In the genomic region with DNA sequence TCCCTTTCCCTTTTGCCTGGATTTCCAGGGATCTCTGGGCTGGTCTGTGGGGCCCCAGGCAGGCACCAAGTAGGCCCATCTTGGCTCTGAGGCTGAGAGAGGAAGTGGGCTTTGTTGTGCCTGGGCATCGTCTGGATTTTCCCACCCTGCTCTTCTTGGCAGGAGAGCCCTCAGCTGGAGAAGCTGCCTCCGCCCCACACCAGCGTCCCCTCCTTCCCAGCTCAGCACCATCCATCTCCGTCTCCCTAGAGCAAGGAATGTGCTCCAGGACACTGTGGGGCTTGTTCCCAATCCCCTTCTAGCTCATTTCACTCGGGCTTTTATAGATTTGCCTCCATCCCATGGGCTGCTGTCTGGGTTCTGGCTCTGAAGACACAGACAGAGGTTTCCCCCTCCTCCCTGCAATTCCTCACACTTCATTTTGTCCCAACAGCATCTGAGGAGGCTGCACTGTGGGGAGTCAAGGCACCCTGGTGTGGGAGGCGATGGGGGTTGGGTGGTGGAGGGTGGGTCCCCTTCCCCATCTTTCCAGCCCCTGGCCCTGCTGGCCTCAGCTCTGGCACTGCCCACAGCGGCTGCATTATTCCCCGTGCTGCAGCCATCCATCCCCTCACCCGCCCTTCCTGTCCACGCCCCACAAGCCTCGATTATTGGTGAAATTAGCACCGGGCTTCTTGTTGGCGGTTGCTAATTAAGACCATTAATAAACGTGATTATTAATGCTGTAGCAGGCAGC, we compare ENCODE assay signal across 20 cellular contexts. TPM values are rescaled to one million over a fixed set of nuclear protein-coding genes. Genes with fewer than 3 reads are reported as not detected.
DNase-seq lines count a peak whose midpoint lies in the region; ATAC-seq, FAIRE-seq and TF ChIP-seq lines count a peak whose summit lies in the region.
"Had no signal": no experiment of that assay in that cellular context is flagged by ENCODE, and none has a peak within 500 bp of the region (broad histone marks: within the 10 kb centered on the region; RNA-seq: fewer than 3 reads in every experiment).

No MANE protein-coding gene starts in this region.

- H2BK5ac ChIP-seq in neuronal stem cell (ENCODE audit: low read length), result peak overlapping the region; percentile 68

- CTCF ChIA-PET in HepG2 (lab: Yijun Ruan, JAX; ENCODE audit: low intra/inter-chr PET ratio, low total read pairs) (no interaction called here), mammary epithelial cell (lab: Charles Lee; ENCODE audit: low non-redundant PET) (no interaction called here)

- in situ Hi-C loops in HepG2 (cut with HindIII; ENCODE audit: extremely low pct_ligation_motif_present, low pct_unique_long_range_greater_than_20kb), result no loop called here
- in situ Hi-C loops in mammary epithelial cell (cut with MboI; ENCODE audit: low sequenced_read_pairs in 2 of 2), result no loop called here

- no peak overlapping the region for H3K4ac ChIP-seq in neuronal stem cell (ENCODE audit: low read length)

- H3K4me1 Mint-ChIP-seq in endodermal cell, result peaks cover 26% of the 10 kb centered on the region

- dilution Hi-C loops in mammary epithelial cell (cut with HindIII; ENCODE audit: low sequenced_read_pairs), result no loop called here

- POLR2A ChIA-PET in HepG2 (lab: Yijun Ruan, JAX), result no interaction called here

- 29% methylated on average over 14 of the region's 14 CpGs for WGBS in HepG2 (ENCODE audit: low lambda C conversion rate)
- WGBS in right lobe of liver (ENCODE audit: insufficient coverage, low coverage, low lambda C conversion rate, missing lambda C conversion rate), result 50% methylated on average over 7 of the region's 14 CpGs
- 68 to 69% methylated on average over 6 to 13 of the region's 14 CpGs for WGBS in endodermal cell (ENCODE audit: insufficient coverage in 1 of 2, insufficient read length in 1 of 2), 2 experiments
- no CpG with 5 or more reads among the region's 14 CpGs for WGBS in neuronal stem cell (ENCODE audit: extremely low coverage in 2 of 2, insufficient read length in 2 of 2, insufficient replicate concordance in 1 of 2), 2 donors
- 50% methylated on average over 10 of the region's 14 CpGs for WGBS in mammary epithelial cell (ENCODE audit: low coverage, missing lambda C conversion rate)

- H3K27me3 Mint-ChIP-seq in endodermal cell (ENCODE audit: insufficient read depth), result peaks cover 81% of the 10 kb centered on the region

- peak overlapping the region; percentile 91 for H3K18ac ChIP-seq in neuronal stem cell (ENCODE audit: low read length)

- H3K36me3 ChIP-seq in HepG2 (replicated peaks in 1 of 2; ENCODE audit: control insufficient read depth in 1 of 2, insufficient read depth in 2 of 2, low read length in 2 of 2) (no peaks in the 10 kb centered on the region), right lobe of liver (no peaks in the 10 kb centered on the region), endodermal cell (ENCODE audit: control insufficient read depth, insufficient read depth, low read length) (no peaks in the 10 kb centered on the region), neuronal stem cell (replicated peaks in 1 of 2; ENCODE audit: control insufficient read depth in 2 of 2, insufficient read depth in 2 of 2, low read length in 2 of 2) (no peaks in the 10 kb centered on the region), mammary epithelial cell (ENCODE audit: insufficient read depth, low read length) (no peaks in the 10 kb centered on the region)

- BruUV-seq in HepG2 (replicated peaks; lab: Mats Ljungman, UMichigan) (no TSS peak), mammary epithelial cell (replicated peaks; lab: Mats Ljungman, UMichigan) (no TSS peak)

- H2BK120ac ChIP-seq in neuronal stem cell (ENCODE audit: low read depth, low read length), result peak overlapping the region; percentile 29

- peak overlapping the region; percentile 81 for H2BK15ac ChIP-seq in neuronal stem cell (ENCODE audit: low read length)

- no peak for FAIRE-seq in HepG2 (lab: Jason Lieb, UNC)
- FAIRE-seq: A204.1, GM12892, GM19239, HTR-8/SVneo had no signal

- intact Hi-C loops in HepG2 (cut with micrococcal nuclease; ENCODE audit: unreplicated experiment), result no loop called here
- intact Hi-C loops in right lobe of liver (cut with DNase I), result no loop called here
- intact Hi-C loops in mammary epithelial cell (cut with micrococcal nuclease), result no loop called here

- no peak overlapping the region for H3K23ac ChIP-seq in neuronal stem cell (ENCODE audit: low read depth, low read length, poor library complexity)

- H2BK12ac ChIP-seq in neuronal stem cell (ENCODE audit: low read length), result no peak overlapping the region

- H3K9me3 Mint-ChIP-seq in endodermal cell, result no peaks in the 10 kb centered on the region
- H3K9me3 Mint-ChIP-seq: CD4-positive, CD25-positive, alpha-beta regulatory T cell had no signal

- peak overlapping the region; percentile 86 for H2AK5ac ChIP-seq in neuronal stem cell (ENCODE audit: low read depth, low read length)

- H3K79me1 ChIP-seq in neuronal stem cell (ENCODE audit: low read depth, low read length), result peaks cover 2% of the 10 kb centered on the region

- H2AFZ ChIP-seq in HepG2 (ENCODE audit: low read length) (no peak overlapping the region), neuronal stem cell (ENCODE audit: low read length) (no peak overlapping the region), mammary epithelial cell (ENCODE audit: low read depth, low read length) (no peak overlapping the region)
- H2AFZ ChIP-seq: GM23248, PC-9 had no signal

- H3K79me2 ChIP-seq in HepG2 (ENCODE audit: insufficient read depth, low read length) (no peaks in the 10 kb centered on the region), mammary epithelial cell (ENCODE audit: insufficient read depth, low read length) (no peaks in the 10 kb centered on the region)

- no peak overlapping the region for H4K8ac ChIP-seq in neuronal stem cell (ENCODE audit: low read depth, low read length)

- no peak overlapping the region for H3K4me3 Mint-ChIP-seq in endodermal cell
- H3K4me3 Mint-ChIP-seq: CD4-positive, CD25-positive, alpha-beta regulatory T cell had no signal

- H3K36me3 Mint-ChIP-seq in endodermal cell (ENCODE audit: low read depth), result no peaks in the 10 kb centered on the region
- H3K36me3 Mint-ChIP-seq: CD4-positive, CD25-positive, alpha-beta regulatory T cell had no signal

- H3K9ac ChIP-seq in HepG2 (ENCODE audit: insufficient read depth, low read depth, low read length) (no peak overlapping the region), endodermal cell (ENCODE audit: extremely low read depth, low read length, poor library complexity, severe bottlenecking) (no peak overlapping the region), neuronal stem cell (ENCODE audit: low read depth, low read length, poor library complexity) (peak overlapping the region; percentile 9), mammary epithelial cell (ENCODE audit: insufficient read depth, low read length) (no peak overlapping the region)
- H3K9ac ChIP-seq: GM23248 had no signal

- H3K27me3 ChIP-seq in HepG2 (ENCODE audit: control insufficient read depth in 1 of 2, insufficient read depth in 2 of 2, low read length in 2 of 2), result peaks cover 11 to 49% of the 10 kb centered on the region in 2 experiments; a peak in 4 of 5 replicates
- no peaks in the 10 kb centered on the region for H3K27me3 ChIP-seq in right lobe of liver
- peaks cover 71% of the 10 kb centered on the region for H3K27me3 ChIP-seq in endodermal cell (ENCODE audit: control insufficient read depth, insufficient read depth, low read length, poor library complexity, severe bottlenecking)
- peaks cover 8 to 89% (median 63%) of the 10 kb centered on the region in 3 experiments for H3K27me3 ChIP-seq in neuronal stem cell (ENCODE audit: control insufficient read depth in 3 of 3, insufficient read depth in 3 of 3, low read depth in 1 of 3, low read length in 3 of 3)
- peaks cover 6% of the 10 kb centered on the region for H3K27me3 ChIP-seq in mammary epithelial cell (ENCODE audit: insufficient read depth, low read length)

- no peak overlapping the region for H3K14ac ChIP-seq in neuronal stem cell (ENCODE audit: low read length)

- H4K20me1 ChIP-seq in HepG2 (ENCODE audit: insufficient read depth, low read length), result no peaks in the 10 kb centered on the region
- H4K20me1 ChIP-seq in mammary epithelial cell (ENCODE audit: insufficient read depth, low read length), result no peaks in the 10 kb centered on the region

- H3K4me2 ChIP-seq in HepG2 (ENCODE audit: low read depth, low read length) (no peak overlapping the region), neuronal stem cell (ENCODE audit: insufficient read depth, low read length, poor library complexity, severe bottlenecking) (no peak overlapping the region), mammary epithelial cell (ENCODE audit: insufficient read depth, low read depth, low read length) (no peak overlapping the region)
- H3K4me2 ChIP-seq: PC-9 had no signal

- no peak overlapping the region for H4K91ac ChIP-seq in neuronal stem cell (ENCODE audit: low read depth, low read length, poor library complexity)

- no peak for TF ChIP-seq POLR2A in HepG2 (IDR thresholded peaks at IDR 0.05; ENCODE audit: insufficient read depth in 1 of 2, low read depth in 2 of 2, low read length in 2 of 2)
- TF ChIP-seq POLR2A in right lobe of liver (IDR thresholded peaks at IDR 0.05), result no peak

- H3K9me3 ChIP-seq in HepG2 (ENCODE audit: low read length) (no peaks in the 10 kb centered on the region), right lobe of liver (no peaks in the 10 kb centered on the region), endodermal cell (ENCODE audit: control insufficient read depth, low read length) (no peaks in the 10 kb centered on the region), neuronal stem cell (replicated peaks in 1 of 2; ENCODE audit: control insufficient read depth in 2 of 2, insufficient read depth in 1 of 2, low read depth in 1 of 2, low read length in 2 of 2) (peaks cover 0 to 2% of the 10 kb centered on the region in 2 donors), mammary epithelial cell (replicated peaks; ENCODE audit: insufficient read depth, low read length) (no peaks in the 10 kb centered on the region)

- ATAC-seq in HepG2 (peak; percentile 4), right lobe of liver (no peak), GM19395 (IDR thresholded peaks at IDR 0.05; ENCODE audit: unreplicated experiment) (no peak)

- H3K4me1 ChIP-seq in HepG2 (ENCODE audit: insufficient read depth, low read length) (peaks cover 44% of the 10 kb centered on the region), right lobe of liver (no peaks in the 10 kb centered on the region), endodermal cell (ENCODE audit: control insufficient read depth, insufficient read depth, low read length) (peaks cover 7% of the 10 kb centered on the region), neuronal stem cell (ENCODE audit: control insufficient read depth in 2 of 2, insufficient read depth in 1 of 2, low read depth in 1 of 2, low read length in 2 of 2) (peaks cover 23 to 56% of the 10 kb centered on the region in 2 donors), mammary epithelial cell (ENCODE audit: insufficient read depth, low read length) (peaks cover 4% of the 10 kb centered on the region)

- H3K27ac ChIP-seq in HepG2 (ENCODE audit: extremely low read length, insufficient read depth, low read length) (no peak overlapping the region), right lobe of liver (no peak overlapping the region), endodermal cell (ENCODE audit: low read depth, low read length) (peak overlapping the region; percentile 70), neuronal stem cell (replicated peaks; ENCODE audit: low read length) (no peak overlapping the region), mammary epithelial cell (ENCODE audit: insufficient read depth, low read depth, low read length) (no peak overlapping the region)
- H3K27ac ChIP-seq: GM23248, PC-9, SK-N-MC had no signal

- no peak for TF ChIP-seq RAD21 in HepG2 (CRISPR knock-in tag; IDR thresholded peaks at IDR 0.05)

- DNase-seq in HepG2 (ENCODE audit: low spot score) (no peak), right lobe of liver (no peak), endodermal cell (no peak), neuronal stem cell (ENCODE audit: low spot score) (no peak), mammary epithelial cell (no peak), NAMALWA (ENCODE audit: low spot score) (no peak)
- no peak for DNase-seq in activated CD4-positive, alpha-beta T cell treated with anti-CD3 and anti-CD28 coated beads for 1 hour
- DNase-seq: Calu3; CD4-positive, CD25-positive, alpha-beta regulatory T cell; DMS79; GDM1; GM23248; NCI-H1694 treated with DMSO at 0.1 percent for 48 hours; PC-9 had no signal

- TF ChIP-seq CTCF in HepG2 (CRISPR knock-in tag; IDR thresholded peaks at IDR 0.05) (no peak), right lobe of liver (IDR thresholded peaks at IDR 0.05) (no peak), endodermal cell (conservative IDR thresholded peaks at IDR 0.05) (no peak), mammary epithelial cell (conservative IDR thresholded peaks at IDR 0.05 in 1 of 2, IDR thresholded peaks at IDR 0.05 in 1 of 2; ENCODE audit: extremely low read depth in 1 of 2, insufficient read depth in 1 of 2, low read depth in 1 of 2, low read length in 2 of 2) (no peak)

- H3K4me3 ChIP-seq in HepG2 (replicated peaks in 1 of 3; ENCODE audit: insufficient read depth in 1 of 3, low read depth in 2 of 3, low read length in 3 of 3), result no peak overlapping the region
- H3K4me3 ChIP-seq in right lobe of liver, result no peak overlapping the region
- no peak overlapping the region for H3K4me3 ChIP-seq in endodermal cell (ENCODE audit: low read length)
- no peak overlapping the region for H3K4me3 ChIP-seq in neuronal stem cell (ENCODE audit: low read length in 2 of 2)
- H3K4me3 ChIP-seq in mammary epithelial cell (replicated peaks in 1 of 3; ENCODE audit: insufficient read depth in 1 of 3, low read depth in 2 of 3, low read length in 3 of 3), result no peak overlapping the region
- H3K4me3 ChIP-seq: GM23248, PC-9, SK-N-MC had no signal

- no peak overlapping the region for H3K27ac Mint-ChIP-seq in endodermal cell
- H3K27ac Mint-ChIP-seq: CD4-positive, CD25-positive, alpha-beta regulatory T cell had no signal

- TF ChIP-seq EP300 in HepG2 (IDR thresholded peaks at IDR 0.05; ENCODE audit: low read depth in 2 of 2, low read length in 2 of 2) (no peak), HepG2 (CRISPR knock-in tag; IDR thresholded peaks at IDR 0.05; ENCODE audit: borderline replicate concordance) (no peak)

RNA-seq across cellular contexts. Expression of a gene that starts 21.6 kb away (rescaled TPM):
- total RNA-seq in HepG2 (2016; rRNA removed; fragmentation: Illumina TruSeq; extraction: Trizol) (19.9 and 73.5 TPM in 2 replicates), right lobe of liver (1 to 10 TPM in 2 of 6 experiments, under 1 TPM in 2, not detected in 2; 0.42 to 1.6 (median 1.1) TPM), endodermal cell (1 to 10 TPM; 3.9 to 4.0 TPM), mammary epithelial cell (not detected)
- 27.1 and 27.2 TPM in 2 replicates for total RNA-seq in HepG2 (2016; cell fraction: cytosol; rRNA removed; fragmentation: Illumina TruSeq; extraction: Trizol; ENCODE audit: low read depth)
- total RNA-seq in HepG2 (2016; cell fraction: insoluble cytoplasmic fraction; rRNA removed; fragmentation: Illumina TruSeq; extraction: Trizol), result 19.0 and 70.7 TPM in 2 replicates
- 28.4 and 29.7 TPM in 2 replicates for total RNA-seq in HepG2 (2016; cell fraction: membrane; rRNA removed; fragmentation: Illumina TruSeq; extraction: Trizol)
- 120 and 140 TPM in 2 replicates for total RNA-seq in HepG2 (2016; cell fraction: nucleus; rRNA removed; fragmentation: Illumina TruSeq; extraction: Trizol)
- polyA plus RNA-seq in HepG2 (2011; rRNA removed) (61.8 and 90.0 TPM in 2 replicates), mammary epithelial cell (not detected)
- 15.8 and 22.5 TPM in 2 replicates for polyA plus RNA-seq in HepG2 (2011; cell fraction: cytosol; rRNA removed)
- polyA plus RNA-seq in HepG2 (2011; cell fraction: nucleus; rRNA removed), result 518 and 570 TPM in 2 replicates
- 48.2 and 62.5 TPM in 2 replicates for polyA plus RNA-seq in HepG2 (2012)
- polyA plus RNA-seq in HepG2 (2016; cell fraction: cytosol; fragmentation: Illumina TruSeq; extraction: Trizol; ENCODE audit: low read depth), result 19.4 and 21.4 TPM in 2 replicates
- polyA plus RNA-seq in HepG2 (2016; cell fraction: insoluble cytoplasmic fraction; fragmentation: Illumina TruSeq; extraction: Trizol; ENCODE audit: low read depth), result 25.1 and 33.6 TPM in 2 replicates
- 30.5 and 32.9 TPM in 2 replicates for polyA plus RNA-seq in HepG2 (2016; cell fraction: membrane; fragmentation: Illumina TruSeq; extraction: Trizol; ENCODE audit: low read depth)
- polyA plus RNA-seq in HepG2 (2016; cell fraction: nucleus; fragmentation: Illumina TruSeq; extraction: Trizol; ENCODE audit: insufficient read depth, low read depth), result 499 and 532 TPM in 2 replicates
- 63.5 TPM in 1 of 2 replicates, not detected in the other for polyA minus RNA-seq in HepG2 (2011; rRNA and poly(A)+ RNA removed; ENCODE audit: low replicate concordance)
- 7.9 and 12.7 TPM in 2 replicates for polyA minus RNA-seq in HepG2 (2011; cell fraction: cytosol; rRNA and poly(A)+ RNA removed)
- 124 and 143 TPM in 2 replicates for polyA minus RNA-seq in HepG2 (2011; cell fraction: nucleus; rRNA and poly(A)+ RNA removed)
- 0.50 TPM for polyA plus RNA-seq in endodermal cell (2013, experiment 1 of 2)
- polyA plus RNA-seq in endodermal cell (2013, experiment 2 of 2), result 0.33 TPM
- polyA plus RNA-seq in neuronal stem cell (2013, experiment 1 of 2), result 0.03 TPM
- polyA plus RNA-seq in neuronal stem cell (2013, experiment 2 of 2), result 0.03 TPM
- not detected for polyA minus RNA-seq in mammary epithelial cell
- total RNA-seq: CD4-positive, CD25-positive, alpha-beta regulatory T cell; GM23248 had no signal
- polyA plus RNA-seq: CD4-positive, CD25-positive, alpha-beta regulatory T cell; GM23248 had no signal

RNA-seq across cellular contexts. Expression of a gene that starts 52.3 kb away (rescaled TPM):
- total RNA-seq in HepG2 (2016; rRNA removed; fragmentation: Illumina TruSeq; extraction: Trizol) (1.6 and 2.6 TPM in 2 replicates), right lobe of liver (1 to 10 TPM in 2 of 6 experiments, under 1 TPM in 2, not detected in 2; 0.37 to 1.1 (median 0.99) TPM), endodermal cell (1 to 10 TPM in 1 of 2 donors, under 1 TPM in 1; 0.62 to 1.6 TPM), mammary epithelial cell (not detected)
- total RNA-seq in HepG2 (2016; cell fraction: cytosol; rRNA removed; fragmentation: Illumina TruSeq; extraction: Trizol; ENCODE audit: low read depth), result 3.1 and 3.2 TPM in 2 replicates
- 1.7 and 2.4 TPM in 2 replicates for total RNA-seq in HepG2 (2016; cell fraction: insoluble cytoplasmic fraction; rRNA removed; fragmentation: Illumina TruSeq; extraction: Trizol)
- total RNA-seq in HepG2 (2016; cell fraction: membrane; rRNA removed; fragmentation: Illumina TruSeq; extraction: Trizol), result 1.8 and 4.6 TPM in 2 replicates
- total RNA-seq in HepG2 (2016; cell fraction: nucleus; rRNA removed; fragmentation: Illumina TruSeq; extraction: Trizol), result 1.3 and 1.8 TPM in 2 replicates
- polyA plus RNA-seq in HepG2 (2011; rRNA removed) (1.5 and 1.6 TPM in 2 replicates), mammary epithelial cell (1.1 TPM)
- 2.1 and 3.4 TPM in 2 replicates for polyA plus RNA-seq in HepG2 (2011; cell fraction: cytosol; rRNA removed)
- 0.64 and 1.1 TPM in 2 replicates for polyA plus RNA-seq in HepG2 (2011; cell fraction: nucleus; rRNA removed)
- 1.0 and 1.6 TPM in 2 replicates for polyA plus RNA-seq in HepG2 (2012)
- polyA plus RNA-seq in HepG2 (2016; cell fraction: cytosol; fragmentation: Illumina TruSeq; extraction: Trizol; ENCODE audit: low read depth), result 3.0 and 3.7 TPM in 2 replicates
- polyA plus RNA-seq in HepG2 (2016; cell fraction: insoluble cytoplasmic fraction; fragmentation: Illumina TruSeq; extraction: Trizol; ENCODE audit: low read depth), result 2.9 and 3.8 TPM in 2 replicates
- polyA plus RNA-seq in HepG2 (2016; cell fraction: membrane; fragmentation: Illumina TruSeq; extraction: Trizol; ENCODE audit: low read depth), result 3.6 and 4.2 TPM in 2 replicates
- polyA plus RNA-seq in HepG2 (2016; cell fraction: nucleus; fragmentation: Illumina TruSeq; extraction: Trizol; ENCODE audit: insufficient read depth, low read depth), result 1.3 TPM in 1 of 2 replicates, not detected in the other
- polyA minus RNA-seq in HepG2 (2011; rRNA and poly(A)+ RNA removed; ENCODE audit: low replicate concordance), result 0.88 and 2.1 TPM in 2 replicates
- not detected in 2 replicates for polyA minus RNA-seq in HepG2 (2011; cell fraction: cytosol; rRNA and poly(A)+ RNA removed)
- polyA minus RNA-seq in HepG2 (2011; cell fraction: nucleus; rRNA and poly(A)+ RNA removed), result 1.3 TPM in 1 of 2 replicates, not detected in the other
- polyA plus RNA-seq in endodermal cell (2013, experiment 1 of 2), result not detected
- polyA plus RNA-seq in endodermal cell (2013, experiment 2 of 2), result 1.2 TPM
- 0.52 TPM for polyA plus RNA-seq in neuronal stem cell (2013, experiment 1 of 2)
- polyA plus RNA-seq in neuronal stem cell (2013, experiment 2 of 2), result 0.66 TPM
- polyA minus RNA-seq in mammary epithelial cell, result not detected
- total RNA-seq: CD4-positive, CD25-positive, alpha-beta regulatory T cell; GM23248 had no signal

RNA-seq across cellular contexts. Expression of a gene that starts 52.5 kb away (rescaled TPM):
- 615 and 870 TPM in 2 replicates for total RNA-seq in HepG2 (2016; rRNA removed; fragmentation: Illumina TruSeq; extraction: Trizol)
- 207 and 214 TPM in 2 replicates for total RNA-seq in HepG2 (2016; cell fraction: cytosol; rRNA removed; fragmentation: Illumina TruSeq; extraction: Trizol; ENCODE audit: low read depth)
- total RNA-seq in HepG2 (2016; cell fraction: insoluble cytoplasmic fraction; rRNA removed; fragmentation: Illumina TruSeq; extraction: Trizol), result 624 and 897 TPM in 2 replicates
- 301 and 320 TPM in 2 replicates for total RNA-seq in HepG2 (2016; cell fraction: membrane; rRNA removed; fragmentation: Illumina TruSeq; extraction: Trizol)
- 255 and 260 TPM in 2 replicates for total RNA-seq in HepG2 (2016; cell fraction: nucleus; rRNA removed; fragmentation: Illumina TruSeq; extraction: Trizol)
- 301 and 319 TPM in 2 replicates for polyA plus RNA-seq in HepG2 (2011; rRNA removed)
- 366 and 378 TPM in 2 replicates for polyA plus RNA-seq in HepG2 (2011; cell fraction: cytosol; rRNA removed)
- 96.9 and 114 TPM in 2 replicates for polyA plus RNA-seq in HepG2 (2011; cell fraction: nucleus; rRNA removed)
- polyA plus RNA-seq in HepG2 (2012), result 221 and 275 TPM in 2 replicates
- polyA plus RNA-seq in HepG2 (2016; cell fraction: cytosol; fragmentation: Illumina TruSeq; extraction: Trizol; ENCODE audit: low read depth), result 103 and 105 TPM in 2 replicates
- 652 and 701 TPM in 2 replicates for polyA plus RNA-seq in HepG2 (2016; cell fraction: insoluble cytoplasmic fraction; fragmentation: Illumina TruSeq; extraction: Trizol; ENCODE audit: low read depth)
- 159 and 175 TPM in 2 replicates for polyA plus RNA-seq in HepG2 (2016; cell fraction: membrane; fragmentation: Illumina TruSeq; extraction: Trizol; ENCODE audit: low read depth)
- polyA plus RNA-seq in HepG2 (2016; cell fraction: nucleus; fragmentation: Illumina TruSeq; extraction: Trizol; ENCODE audit: insufficient read depth, low read depth), result 306 and 309 TPM in 2 replicates
- polyA minus RNA-seq in HepG2 (2011; rRNA and poly(A)+ RNA removed; ENCODE audit: low replicate concordance), result 227 and 626 TPM in 2 replicates
- polyA minus RNA-seq in HepG2 (2011; cell fraction: cytosol; rRNA and poly(A)+ RNA removed), result 253 and 292 TPM in 2 replicates
- 83.3 and 153 TPM in 2 replicates for polyA minus RNA-seq in HepG2 (2011; cell fraction: nucleus; rRNA and poly(A)+ RNA removed)
- total RNA-seq in right lobe of liver, result 100 to 1,000 TPM in 3 of 6 experiments, 10 to 100 TPM in 3; 79.3 to 179 (median 115) TPM
- total RNA-seq in endodermal cell, result 100 to 1,000 TPM; 323 to 351 TPM
- 255 TPM for polyA plus RNA-seq in endodermal cell (2013, experiment 1 of 2)
- 247 TPM for polyA plus RNA-seq in endodermal cell (2013, experiment 2 of 2)
- polyA plus RNA-seq in neuronal stem cell (2013, experiment 1 of 2), result 153 TPM
- polyA plus RNA-seq in neuronal stem cell (2013, experiment 2 of 2), result 152 TPM
- total RNA-seq in mammary epithelial cell, result 100 to 1,000 TPM; 323 to 345 TPM
- polyA plus RNA-seq in mammary epithelial cell, result 461 TPM
- polyA minus RNA-seq in mammary epithelial cell, result 434 TPM

Comparison
In these comparisons a context has a peak if more than half of its experiments do, and no peak if none do; other contexts are left out.
1. RNA of a gene that starts 21.6 kb away (total RNA-seq): 19.0 to 140 TPM in HepG2; 3.9 to 4.0 TPM in endodermal cell, 0.42 to 1.6 TPM in right lobe of liver and not detected in mammary epithelial cell; every median in the first group is over 4 times any median in the second.